Comparison of ENCODE assay signal across 9 cellular contexts in the genomic region with DNA sequence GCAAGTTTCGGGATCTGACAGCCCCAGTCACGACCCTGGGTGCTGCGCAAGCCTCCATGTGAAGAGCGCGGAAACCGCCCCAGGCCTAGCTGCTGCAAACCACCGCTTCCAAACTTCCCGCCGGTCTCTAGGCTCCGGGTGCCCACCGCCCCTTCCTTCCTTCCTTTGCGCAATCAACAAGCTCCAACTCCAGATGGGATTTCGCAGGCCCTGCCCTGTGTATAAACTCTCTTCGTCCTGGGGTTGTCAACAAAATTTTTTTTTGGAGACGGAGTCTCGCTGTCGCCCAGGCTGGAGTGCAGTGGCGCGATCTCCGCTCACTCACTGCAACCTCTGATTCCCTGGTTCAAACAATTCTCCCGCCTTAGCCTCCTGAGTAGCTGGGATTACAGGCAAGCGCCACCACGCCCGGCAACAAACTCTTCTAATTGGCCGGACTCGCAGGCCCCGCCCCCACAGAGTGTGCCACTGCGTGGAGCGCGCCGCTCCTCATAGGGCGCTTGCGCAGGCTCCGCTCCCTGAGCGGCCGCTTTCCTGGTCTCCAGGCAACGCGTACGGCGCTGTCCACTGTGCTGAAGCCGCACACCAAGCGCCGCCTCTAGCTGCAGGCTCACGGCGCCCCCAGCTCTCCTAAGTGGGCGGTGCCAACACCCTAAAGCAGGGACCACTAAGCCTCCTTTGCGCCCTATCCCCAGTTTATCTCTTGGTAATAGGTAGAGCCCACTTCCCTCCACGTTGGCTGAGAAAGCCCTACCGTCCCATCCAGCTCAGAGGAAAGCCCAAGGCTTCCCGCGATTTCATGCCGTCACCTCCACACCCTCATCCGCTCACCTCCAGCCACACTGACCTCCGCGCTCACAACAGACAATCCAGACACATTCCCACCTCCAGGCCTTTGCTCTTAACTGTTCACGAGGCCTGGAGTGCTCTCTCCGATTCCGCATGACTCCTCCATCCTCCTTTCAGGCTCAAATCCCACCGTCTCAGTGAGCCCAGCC. TPM values are rescaled to one million over a fixed set of nuclear protein-coding genes. Genes with fewer than 3 reads are reported as not detected.
DNase-seq lines count a peak whose midpoint lies in the region; ATAC-seq and TF ChIP-seq lines count a peak whose summit lies in the region.
"Had no signal": no experiment of that assay in that cellular context is flagged by ENCODE, and none has a peak within 500 bp of the region (broad histone marks: within the 10 kb centered on the region; RNA-seq: fewer than 3 reads in every experiment).

No MANE protein-coding gene starts in this region.

- H3K4me3 ChIP-seq in HAP-1 (peak overlapping the region; percentile 15), transverse colon (peak overlapping the region in 1 of 4 donors; percentile 15)

- peak; percentile 95 for DNase-seq in D341Med (ENCODE audit: low spot score)
- peak; percentile 94 to 97 for DNase-seq in HAP-1 (ENCODE audit: low spot score in 2 of 2)
- peak; percentile 95 for DNase-seq in NCI-H1436 (lab: John Stamatoyannopoulos, UW)
- peak; percentile 79 for DNase-seq in T follicular helper cell (ENCODE audit: low read depth)
- peak; percentile 68 for DNase-seq in activated naive CD8-positive, alpha-beta T cell treated with anti-CD3 and anti-CD28 coated beads, Interleukin-2, amount 50 U/mL, for 16 hours (ENCODE audit: low read depth, low spot score)
- peak; percentile 97 for DNase-seq in Right ventricle myocardium superior
- DNase-seq in posterior cingulate gyrus, result peak; percentile 71 to 99 (median 91)
- peak; percentile 94 for DNase-seq in transverse colon

- WGBS in transverse colon (ENCODE audit: low coverage in 1 of 2), 2 donors, result 17 to 19% methylated on average over 12 to 59 of the region's 59 CpGs

- H3K27ac ChIP-seq in transverse colon, result no peak overlapping the region
- H3K27ac ChIP-seq: VCaP had no signal

- TF ChIP-seq POLR2A in transverse colon (IDR thresholded peaks at IDR 0.05), result no peak

- peak; percentile 99 for ATAC-seq in Right ventricle myocardium superior (ENCODE audit: poor library complexity)

- intact Hi-C loops in Right ventricle myocardium superior (cut with DNase I), result no loop called here
- intact Hi-C loops in posterior cingulate gyrus (cut with DNase I), result loop anchor here (5.0 kb wide), 1 partner anchor 113 kb away; no protein-coding TSS in a partner anchor
- intact Hi-C loops in transverse colon (cut with DNase I; ENCODE audit: low total_unique reads), result no loop called here

- H3K4me1 ChIP-seq in HAP-1 (peaks cover 10% of the 10 kb centered on the region), transverse colon (peaks cover 0 to 15% (median 8%) of the 10 kb centered on the region in 4 donors)

- no peaks in the 10 kb centered on the region for H3K27me3 ChIP-seq in HAP-1 (ENCODE audit: low read depth)
- no peaks in the 10 kb centered on the region for H3K27me3 ChIP-seq in transverse colon

- no peak for TF ChIP-seq CTCF in transverse colon (IDR thresholded peaks at IDR 0.05)

- in situ Hi-C loops in HAP-1 (cut with MboI; ENCODE audit: low sequenced_read_pairs) (no loop called here), transverse colon (cut with MboI; ENCODE audit: low pct_ligation_motif_present in 1 of 4, low pct_unique_long_range_greater_than_20kb in 1 of 4, low sequenced_read_pairs in 3 of 4) (no loop called here)

- H3K36me3 ChIP-seq in HAP-1 (replicated peaks), result peaks cover 10% of the 10 kb centered on the region
- no peaks in the 10 kb centered on the region for H3K36me3 ChIP-seq in transverse colon

- H3K9me3 ChIP-seq in HAP-1, result no peaks in the 10 kb centered on the region
- H3K9me3 ChIP-seq in transverse colon, result no peaks in the 10 kb centered on the region

- TF ChIP-seq EP300 in transverse colon (IDR thresholded peaks at IDR 0.05; ENCODE audit: low read depth), result no peak

RNA-seq across cellular contexts. Expression of a gene that starts 5.5 kb away (rescaled TPM):
- total RNA-seq in Right ventricle myocardium superior (24.8 TPM), transverse colon (100 to 1,000 TPM in 1 of 4 donors, 10 to 100 TPM in 3; 28.5 to 201 (median 39.9) TPM)

RNA-seq across cellular contexts. Expression of a gene that starts 22.2 kb away (rescaled TPM):
- 180 TPM for total RNA-seq in Right ventricle myocardium superior
- 1,000 to 10,000 TPM in 1 of 4 donors, 100 to 1,000 TPM in 3; 469 to 1,152 (median 585) TPM for total RNA-seq in transverse colon

RNA-seq across cellular contexts. Expression of a gene that starts 41.6 kb away (rescaled TPM):
- total RNA-seq in Right ventricle myocardium superior (91.7 TPM), transverse colon (100 to 1,000 TPM in 3 of 4 donors, 10 to 100 TPM in 1; 73.6 to 242 (median 151) TPM)
